ENCODE assay signal across 15 cellular contexts in the genomic region with DNA sequence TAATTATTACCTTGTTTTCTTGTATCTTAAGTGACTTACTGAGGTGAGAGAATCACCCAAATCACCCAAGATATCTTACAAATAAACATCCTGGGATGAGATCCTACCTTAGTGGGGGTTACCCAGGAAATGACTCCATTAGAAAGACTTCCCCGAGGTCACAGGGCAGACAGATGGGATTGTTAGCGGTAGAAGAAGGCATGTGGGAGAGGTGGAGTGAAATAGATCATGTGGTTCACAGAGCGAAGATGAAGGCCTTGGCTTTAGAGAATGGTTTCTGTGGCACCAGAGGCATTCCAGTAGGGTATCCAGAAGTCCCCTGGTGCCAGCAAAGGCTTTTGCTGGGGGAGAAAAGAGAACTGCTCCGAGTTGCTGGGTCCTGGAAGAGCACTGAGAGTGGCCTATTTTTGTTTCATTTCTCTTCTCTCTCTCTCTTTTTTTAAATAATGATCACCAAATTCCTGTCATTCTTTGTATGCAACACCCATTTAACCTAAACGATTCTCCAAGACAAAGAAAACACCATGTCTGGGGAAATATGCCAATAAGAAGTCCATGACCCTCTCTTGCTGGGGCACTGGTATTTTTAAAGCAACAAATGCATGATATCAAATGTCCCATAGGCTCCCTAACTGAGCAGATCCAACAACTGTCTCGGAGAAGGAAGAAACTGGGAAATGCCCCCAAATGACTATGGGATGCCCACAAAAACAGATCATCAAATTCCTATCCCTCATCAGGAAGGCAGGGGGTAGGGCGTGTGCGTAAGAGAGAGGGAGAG.
DNase-seq lines count a peak whose midpoint lies in the region; ATAC-seq and TF ChIP-seq lines count a peak whose summit lies in the region.
"Had no signal": no experiment of that assay in that cellular context is flagged by ENCODE, and none has a peak within 500 bp of the region (broad histone marks: within the 10 kb centered on the region; RNA-seq: fewer than 3 reads in every experiment).

No MANE protein-coding gene starts in this region.

- no peaks in the 10 kb centered on the region for H3K27me3 Mint-ChIP-seq in WTC11 (ENCODE audit: low read depth)

- CTCF ChIA-PET in WTC11 (lab: Charles Lee): interaction anchor here (1.6 kb wide), 1 partner anchor 13 kb away, joined by 4 read pairs; no protein-coding TSS in a partner anchor

- no peak overlapping the region for H3K4me3 ChIP-seq in HFF-Myc (replicated peaks; ENCODE audit: low read depth, low read length)
- H3K4me3 ChIP-seq: left lung had no signal

- POLR2A ChIA-PET in WTC11 (lab: Charles Lee): no interaction called here

- TF ChIP-seq CTCF in HFF-Myc (IDR thresholded peaks at IDR 0.05; ENCODE audit: low read depth, low read length, missing control alignments) (no peak), WTC11 (IDR thresholded peaks at IDR 0.05) (no peak)

- no peaks in the 10 kb centered on the region for H3K9me3 Mint-ChIP-seq in WTC11
- H3K9me3 Mint-ChIP-seq: natural killer cell had no signal

- no peaks in the 10 kb centered on the region for H3K36me3 Mint-ChIP-seq in WTC11
- H3K36me3 Mint-ChIP-seq: natural killer cell had no signal

- peaks cover 18% of the 10 kb centered on the region for H3K4me1 Mint-ChIP-seq in WTC11
- H3K4me1 Mint-ChIP-seq: natural killer cell had no signal

- peak; percentile 47 for ATAC-seq in WTC11
- no peak for ATAC-seq in HG03159 (IDR thresholded peaks at IDR 0.05; ENCODE audit: unreplicated experiment)
- ATAC-seq: HepG2, left lung, natural killer cell had no signal

- DNase-seq in HFF-Myc (ENCODE audit: extremely low read depth, low read depth) (peak; percentile 64), WTC11 (ENCODE audit: low spot score) (no peak), glomerular visceral epithelial cell (ENCODE audit: extremely low spot score) (peak; percentile 95), retina (no peak), DMS 273 treated with DMSO at 0.1 percent for 48 hours (lab: John Stamatoyannopoulos, UW) (no peak)
- no peak for DNase-seq in activated CD4-positive, alpha-beta T cell treated with anti-CD3 and anti-CD28 coated beads for 1 hour
- DNase-seq: activated naive CD4-positive, alpha-beta T cell; central memory CD4-positive, alpha-beta T cell; head of caudate nucleus; left lung; natural killer cell; NCI-H1048; stimulated activated CD4-positive, alpha-beta T cell treated with anti-CD3 and anti-CD28 coated beads, Interleukin-4, amount 100 ng/mL, for 24 hours had no signal

- H3K27ac Mint-ChIP-seq in WTC11: no peak overlapping the region; the same call in 1 of the 2 replicates
- H3K27ac Mint-ChIP-seq: natural killer cell had no signal

- no peak overlapping the region for H3K4me3 Mint-ChIP-seq in WTC11
- H3K4me3 Mint-ChIP-seq: natural killer cell had no signal

TF ChIP-seq in WTC11, 78 proteins besides CTCF, POLR2A, EP300 and RAD21:
- TF ChIP-seq FOXP1 (CRISPR knock-in tag; IDR thresholded peaks at IDR 0.05; ENCODE audit: borderline replicate concordance) (no peak), ZNF138 (CRISPR knock-in tag; conservative IDR thresholded peaks at IDR 0.05) (no peak)
- TF ChIP-seq, protein P1, sequence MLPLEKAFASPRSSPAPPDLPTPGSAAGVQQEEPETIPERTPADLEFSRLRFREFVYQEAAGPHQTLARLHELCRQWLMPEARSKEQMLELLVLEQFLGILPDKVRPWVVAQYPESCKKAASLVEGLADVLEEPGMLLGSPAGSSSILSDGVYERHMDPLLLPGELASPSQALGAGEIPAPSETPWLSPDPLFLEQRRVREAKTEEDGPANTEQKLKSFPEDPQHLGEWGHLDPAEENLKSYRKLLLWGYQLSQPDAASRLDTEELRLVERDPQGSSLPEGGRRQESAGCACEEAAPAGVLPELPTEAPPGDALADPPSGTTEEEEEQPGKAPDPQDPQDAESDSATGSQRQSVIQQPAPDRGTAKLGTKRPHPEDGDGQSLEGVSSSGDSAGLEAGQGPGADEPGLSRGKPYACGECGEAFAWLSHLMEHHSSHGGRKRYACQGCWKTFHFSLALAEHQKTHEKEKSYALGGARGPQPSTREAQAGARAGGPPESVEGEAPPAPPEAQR (CRISPR knock-in tag; IDR thresholded peaks at IDR 0.05): no peak
- TF ChIP-seq, protein P2, sequence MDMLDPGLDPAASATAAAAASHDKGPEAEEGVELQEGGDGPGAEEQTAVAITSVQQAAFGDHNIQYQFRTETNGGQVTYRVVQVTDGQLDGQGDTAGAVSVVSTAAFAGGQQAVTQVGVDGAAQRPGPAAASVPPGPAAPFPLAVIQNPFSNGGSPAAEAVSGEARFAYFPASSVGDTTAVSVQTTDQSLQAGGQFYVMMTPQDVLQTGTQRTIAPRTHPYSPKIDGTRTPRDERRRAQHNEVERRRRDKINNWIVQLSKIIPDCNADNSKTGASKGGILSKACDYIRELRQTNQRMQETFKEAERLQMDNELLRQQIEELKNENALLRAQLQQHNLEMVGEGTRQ (CRISPR knock-in tag; IDR thresholded peaks at IDR 0.05): no peak

Comparison
In these comparisons a context has a peak if more than half of its experiments do, and no peak if none do; other contexts are left out.
1. DNase-seq: peak in HFF-Myc (single experiment) and glomerular visceral epithelial cell (single experiment); none in WTC11 (single experiment), activated CD4-positive, alpha-beta T cell treated with anti-CD3 and anti-CD28 coated beads for 1 hour (single experiment), retina (single experiment) and DMS 273 treated with DMSO at 0.1 percent for 48 hours (single experiment).